In the genomic region with DNA sequence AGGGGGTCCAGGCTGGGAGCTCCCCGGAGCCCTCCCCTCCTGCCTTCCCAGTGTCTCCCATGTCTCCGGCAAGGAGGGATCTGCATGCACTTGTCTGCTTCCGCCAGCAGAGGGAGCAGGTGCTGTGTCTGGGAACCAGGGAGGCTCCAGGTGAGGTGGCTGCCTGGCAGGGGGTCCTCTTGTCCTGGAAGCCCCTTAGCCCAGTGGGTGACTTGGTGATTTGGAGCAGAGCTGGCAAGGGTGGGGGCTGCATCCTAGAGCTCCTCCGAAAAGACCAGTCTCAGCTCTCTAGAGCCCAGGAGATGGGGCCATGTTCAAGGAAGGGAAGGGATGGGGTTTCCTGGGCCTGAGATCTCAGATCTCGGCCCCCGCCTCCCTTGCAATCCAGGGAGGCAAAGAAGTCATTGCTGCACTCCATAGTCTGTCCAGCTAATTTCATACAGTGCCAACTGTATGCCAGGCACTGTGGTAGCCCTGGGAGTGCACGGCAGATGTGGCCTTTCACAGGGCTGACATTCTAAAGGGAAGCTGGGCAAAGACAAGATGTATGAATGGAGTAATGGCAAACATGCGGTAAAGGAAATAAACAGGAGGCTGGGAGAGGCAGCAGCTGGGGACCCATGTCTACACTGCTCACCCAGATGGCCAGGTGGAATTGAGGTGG, we compare ENCODE assay signal across 8 cellular contexts. TPM values are rescaled to one million over a fixed set of nuclear protein-coding genes. Genes with fewer than 3 reads are reported as not detected.
A peak's percentile ranks its signal among the peaks of the same experiment; 100 is the strongest.
DNase-seq lines count a peak whose midpoint lies in the region; ATAC-seq and TF ChIP-seq lines count a peak whose summit lies in the region.

No MANE protein-coding gene starts in this region.

- peak overlapping the region; percentile 14 for H2BK15ac ChIP-seq in neuronal stem cell (ENCODE audit: low read length)

- peak overlapping the region; percentile 37 for H3K23ac ChIP-seq in neuronal stem cell (ENCODE audit: low read depth, low read length, poor library complexity)

- H3K9ac ChIP-seq in neuronal stem cell (ENCODE audit: low read depth, low read length, poor library complexity): no peak overlapping the region

- H3K27me3 ChIP-seq in Peyer's patch (no peaks in the 10 kb centered on the region), neuronal stem cell (ENCODE audit: control insufficient read depth in 3 of 3, insufficient read depth in 3 of 3, low read depth in 1 of 3, low read length in 3 of 3) (peaks cover 0 to 12% (median 4%) of the 10 kb centered on the region in 3 experiments)

- TF ChIP-seq POLR2A in Peyer's patch (IDR thresholded peaks at IDR 0.05): no peak

- no peak overlapping the region for H3K18ac ChIP-seq in neuronal stem cell (ENCODE audit: low read length)

- H4K8ac ChIP-seq in neuronal stem cell (ENCODE audit: low read depth, low read length): no peak overlapping the region

- H3K14ac ChIP-seq in neuronal stem cell (ENCODE audit: low read length): no peak overlapping the region

- peaks cover 0 to 4% (median 0%) of the 10 kb centered on the region in 4 donors for H3K4me1 ChIP-seq in Peyer's patch
- H3K4me1 ChIP-seq in neuronal stem cell (ENCODE audit: control insufficient read depth in 2 of 2, insufficient read depth in 1 of 2, low read depth in 1 of 2, low read length in 2 of 2): no peaks in the 10 kb centered on the region

- no peak overlapping the region for H2AFZ ChIP-seq in neuronal stem cell (ENCODE audit: low read length)

- H3K4me2 ChIP-seq in neuronal stem cell (ENCODE audit: insufficient read depth, low read length, poor library complexity, severe bottlenecking): no peak overlapping the region

- H2BK12ac ChIP-seq in neuronal stem cell (ENCODE audit: low read length): no peak overlapping the region

- WGBS in neuronal stem cell (ENCODE audit: extremely low coverage in 2 of 2, insufficient read length in 2 of 2, insufficient replicate concordance in 1 of 2), 2 donors: no CpG with 5 or more reads among the region's 8 CpGs

- H3K27ac ChIP-seq in Peyer's patch: no peak overlapping the region
- H3K27ac ChIP-seq in neuronal stem cell (replicated peaks; ENCODE audit: low read length): no peak overlapping the region
- no peak overlapping the region for H3K27ac ChIP-seq in substantia nigra (ENCODE audit: low read depth, low read length, poor library complexity, severe bottlenecking)

- H4K91ac ChIP-seq in neuronal stem cell (ENCODE audit: low read depth, low read length, poor library complexity): no peak overlapping the region

- H2BK120ac ChIP-seq in neuronal stem cell (ENCODE audit: low read depth, low read length): no peak overlapping the region

- H3K36me3 ChIP-seq in Peyer's patch (no peaks in the 10 kb centered on the region), neuronal stem cell (replicated peaks in 1 of 2; ENCODE audit: control insufficient read depth in 2 of 2, insufficient read depth in 2 of 2, low read length in 2 of 2) (no peaks in the 10 kb centered on the region)

- peak overlapping the region; percentile 8 for H2BK5ac ChIP-seq in neuronal stem cell (ENCODE audit: low read length)

- H3K4me3 ChIP-seq in GM12864 (ENCODE audit: low read depth, low read length) (no peak overlapping the region), Peyer's patch (no peak overlapping the region), fibroblast of mammary gland (ENCODE audit: control insufficient read depth, low read depth, low read length) (no peak overlapping the region), neuronal stem cell (ENCODE audit: low read length in 2 of 2) (no peak overlapping the region)

- ATAC-seq in GM21737 (IDR thresholded peaks at IDR 0.05; ENCODE audit: unreplicated experiment): no peak

- H3K9me3 ChIP-seq in Peyer's patch (no peaks in the 10 kb centered on the region), neuronal stem cell (replicated peaks in 1 of 2; ENCODE audit: control insufficient read depth in 2 of 2, insufficient read depth in 1 of 2, low read depth in 1 of 2, low read length in 2 of 2) (no peaks in the 10 kb centered on the region)

- TF ChIP-seq CTCF in GM12864 (IDR thresholded peaks at IDR 0.05; ENCODE audit: low read depth, low read length, missing control alignments): peak; percentile 97
- TF ChIP-seq CTCF in Peyer's patch (IDR thresholded peaks at IDR 0.05): peak; percentile 56 to 82 (median 80)
- peak; percentile 88 for TF ChIP-seq CTCF in fibroblast of mammary gland (conservative IDR thresholded peaks at IDR 0.05; ENCODE audit: control insufficient read depth, insufficient read depth, low read depth, low read length)

- no peaks in the 10 kb centered on the region for H3K79me1 ChIP-seq in neuronal stem cell (ENCODE audit: low read depth, low read length)

- H2AK5ac ChIP-seq in neuronal stem cell (ENCODE audit: low read depth, low read length): peak overlapping the region; percentile 95

- no peak overlapping the region for H3K4ac ChIP-seq in neuronal stem cell (ENCODE audit: low read length)

- DNase-seq in GM12864 (ENCODE audit: low read depth): no peak
- peak in 50 of 76 experiments; percentile 3 to 63 (median 38) for DNase-seq in HUDEP-2 (lab: John Stamatoyannopoulos, UW; ENCODE audit: unreplicated experiment in 76 of 76)
- peak; percentile 57 to 84 (median 80) for DNase-seq in Peyer's patch
- DNase-seq in activated T-helper 1 cell treated with anti-CD3 and anti-CD28 coated beads, Interleukin-2, amount 50 U/mL, for 16 hours (ENCODE audit: low read depth in 1 of 2, low spot score in 1 of 2): peak; percentile 49 to 52
- DNase-seq in fibroblast of mammary gland (ENCODE audit: low read depth): peak; percentile 47
- peak; percentile 58 for DNase-seq in neuronal stem cell (ENCODE audit: low spot score)
- DNase-seq in substantia nigra (lab: John Stamatoyannopoulos, UW): peak in 41 of 49 donors; percentile 8 to 92 (median 42)

RNA-seq across cellular contexts. Expression of a gene that starts 20.4 kb away (rescaled TPM):
- 10 to 100 TPM in 3 of 4 donors, not detected in 1; 18.0 to 67.3 (median 48.9) TPM for total RNA-seq in Peyer's patch
- 0.06 TPM for polyA plus RNA-seq in neuronal stem cell (2013, experiment 1 of 2)
- 0.07 TPM for polyA plus RNA-seq in neuronal stem cell (2013, experiment 2 of 2)

RNA-seq across cellular contexts. Expression of a gene that starts 55.3 kb away (rescaled TPM):
- 100 to 1,000 TPM in 1 of 4 donors, 10 to 100 TPM in 3; 61.1 to 121 (median 89.3) TPM for total RNA-seq in Peyer's patch
- 10.4 TPM for polyA plus RNA-seq in neuronal stem cell (2013, experiment 1 of 2)
- polyA plus RNA-seq in neuronal stem cell (2013, experiment 2 of 2): 10.0 TPM

RNA-seq across cellular contexts. Expression of a gene that starts 57.5 kb away (rescaled TPM):
- under 1 TPM; 0.27 to 0.88 (median 0.79) TPM for total RNA-seq in Peyer's patch
- polyA plus RNA-seq in neuronal stem cell (2013, experiment 1 of 2): under 0.01 TPM
- polyA plus RNA-seq in neuronal stem cell (2013, experiment 2 of 2): 0.01 TPM
